1 cellular context compared by ENCODE assay signal in the genomic region with DNA sequence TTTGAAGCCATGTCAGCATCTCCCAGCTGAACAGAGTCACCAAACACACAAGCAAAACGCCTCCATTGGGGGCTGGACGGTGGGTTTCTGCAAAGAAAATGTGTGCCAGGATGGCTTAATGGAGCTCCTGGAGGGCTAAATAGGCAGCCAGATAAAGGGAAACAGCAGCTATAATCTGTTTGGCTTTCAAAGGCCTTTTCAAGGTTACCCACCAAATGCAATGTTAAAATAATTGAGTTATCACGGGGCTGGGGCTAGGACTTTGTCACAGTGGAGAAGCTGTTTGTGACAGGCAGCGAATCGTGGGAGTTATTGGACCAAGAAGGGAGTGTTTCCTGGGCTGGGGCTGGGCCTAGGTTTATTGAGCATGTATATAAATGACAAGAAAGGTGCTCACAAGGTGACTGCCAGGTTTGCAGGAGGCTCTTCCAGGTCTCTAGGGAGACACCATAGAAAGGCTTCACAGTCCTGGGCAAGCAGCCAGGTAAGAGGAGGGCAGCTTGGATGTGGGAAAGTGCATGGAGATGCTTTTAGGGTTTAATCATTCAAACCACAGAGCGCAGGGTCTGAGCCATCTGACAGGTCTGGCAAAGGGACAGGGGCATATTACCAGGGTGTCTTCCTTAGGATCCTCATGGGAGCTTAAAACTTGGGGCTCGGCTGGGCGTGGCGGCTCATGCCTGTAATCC.
TF ChIP-seq lines count a peak whose summit lies in the region.

No MANE protein-coding gene starts in this region.

TF ChIP-seq in GM23338, 12 proteins besides CTCF, POLR2A, EP300 and RAD21 (continued from another document):
- TF ChIP-seq, protein P1, sequence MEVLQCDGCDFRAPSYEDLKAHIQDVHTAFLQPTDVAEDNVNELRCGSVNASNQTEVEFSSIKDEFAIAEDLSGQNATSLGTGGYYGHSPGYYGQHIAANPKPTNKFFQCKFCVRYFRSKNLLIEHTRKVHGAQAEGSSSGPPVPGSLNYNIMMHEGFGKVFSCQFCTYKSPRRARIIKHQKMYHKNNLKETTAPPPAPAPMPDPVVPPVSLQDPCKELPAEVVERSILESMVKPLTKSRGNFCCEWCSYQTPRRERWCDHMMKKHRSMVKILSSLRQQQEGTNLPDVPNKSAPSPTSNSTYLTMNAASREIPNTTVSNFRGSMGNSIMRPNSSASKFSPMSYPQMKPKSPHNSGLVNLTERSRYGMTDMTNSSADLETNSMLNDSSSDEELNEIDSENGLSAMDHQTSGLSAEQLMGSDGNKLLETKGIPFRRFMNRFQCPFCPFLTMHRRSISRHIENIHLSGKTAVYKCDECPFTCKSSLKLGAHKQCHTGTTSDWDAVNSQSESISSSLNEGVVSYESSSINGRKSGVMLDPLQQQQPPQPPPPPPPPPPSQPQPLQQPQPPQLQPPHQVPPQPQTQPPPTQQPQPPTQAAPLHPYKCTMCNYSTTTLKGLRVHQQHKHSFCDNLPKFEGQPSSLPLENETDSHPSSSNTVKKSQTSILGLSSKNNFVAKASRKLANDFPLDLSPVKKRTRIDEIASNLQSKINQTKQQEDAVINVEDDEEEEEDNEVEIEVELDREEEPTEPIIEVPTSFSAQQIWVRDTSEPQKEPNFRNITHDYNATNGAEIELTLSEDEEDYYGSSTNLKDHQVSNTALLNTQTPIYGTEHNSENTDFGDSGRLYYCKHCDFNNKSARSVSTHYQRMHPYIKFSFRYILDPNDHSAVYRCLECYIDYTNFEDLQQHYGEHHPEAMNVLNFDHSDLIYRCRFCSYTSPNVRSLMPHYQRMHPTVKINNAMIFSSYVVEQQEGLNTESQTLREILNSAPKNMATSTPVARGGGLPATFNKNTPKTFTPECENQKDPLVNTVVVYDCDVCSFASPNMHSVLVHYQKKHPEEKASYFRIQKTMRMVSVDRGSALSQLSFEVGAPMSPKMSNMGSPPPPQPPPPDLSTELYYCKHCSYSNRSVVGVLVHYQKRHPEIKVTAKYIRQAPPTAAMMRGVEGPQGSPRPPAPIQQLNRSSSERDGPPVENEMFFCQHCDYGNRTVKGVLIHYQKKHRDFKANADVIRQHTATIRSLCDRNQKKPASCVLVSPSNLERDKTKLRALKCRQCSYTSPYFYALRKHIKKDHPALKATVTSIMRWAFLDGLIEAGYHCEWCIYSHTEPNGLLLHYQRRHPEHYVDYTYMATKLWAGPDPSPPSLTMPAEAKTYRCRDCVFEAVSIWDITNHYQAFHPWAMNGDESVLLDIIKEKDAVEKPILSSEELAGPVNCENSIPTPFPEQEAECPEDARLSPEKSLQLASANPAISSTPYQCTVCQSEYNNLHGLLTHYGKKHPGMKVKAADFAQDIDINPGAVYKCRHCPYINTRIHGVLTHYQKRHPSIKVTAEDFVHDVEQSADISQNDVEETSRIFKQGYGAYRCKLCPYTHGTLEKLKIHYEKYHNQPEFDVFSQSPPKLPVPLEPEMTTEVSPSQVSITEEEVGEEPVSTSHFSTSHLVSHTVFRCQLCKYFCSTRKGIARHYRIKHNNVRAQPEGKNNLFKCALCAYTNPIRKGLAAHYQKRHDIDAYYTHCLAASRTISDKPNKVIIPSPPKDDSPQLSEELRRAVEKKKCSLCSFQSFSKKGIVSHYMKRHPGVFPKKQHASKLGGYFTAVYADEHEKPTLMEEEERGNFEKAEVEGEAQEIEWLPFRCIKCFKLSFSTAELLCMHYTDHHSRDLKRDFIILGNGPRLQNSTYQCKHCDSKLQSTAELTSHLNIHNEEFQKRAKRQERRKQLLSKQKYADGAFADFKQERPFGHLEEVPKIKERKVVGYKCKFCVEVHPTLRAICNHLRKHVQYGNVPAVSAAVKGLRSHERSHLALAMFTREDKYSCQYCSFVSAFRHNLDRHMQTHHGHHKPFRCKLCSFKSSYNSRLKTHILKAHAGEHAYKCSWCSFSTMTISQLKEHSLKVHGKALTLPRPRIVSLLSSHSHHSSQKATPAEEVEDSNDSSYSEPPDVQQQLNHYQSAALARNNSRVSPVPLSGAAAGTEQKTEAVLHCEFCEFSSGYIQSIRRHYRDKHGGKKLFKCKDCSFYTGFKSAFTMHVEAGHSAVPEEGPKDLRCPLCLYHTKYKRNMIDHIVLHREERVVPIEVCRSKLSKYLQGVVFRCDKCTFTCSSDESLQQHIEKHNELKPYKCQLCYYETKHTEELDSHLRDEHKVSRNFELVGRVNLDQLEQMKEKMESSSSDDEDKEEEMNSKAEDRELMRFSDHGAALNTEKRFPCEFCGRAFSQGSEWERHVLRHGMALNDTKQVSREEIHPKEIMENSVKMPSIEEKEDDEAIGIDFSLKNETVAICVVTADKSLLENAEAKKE (CRISPR knock-in tag; IDR thresholded peaks at IDR 0.05) = no peak
- TF ChIP-seq CREB1 (CRISPR knock-in tag; IDR thresholded peaks at IDR 0.05; ENCODE audit: low read depth) (no peak), ZNF331 (CRISPR knock-in tag; IDR thresholded peaks at IDR 0.05; ENCODE audit: low read depth) (no peak)
- TF ChIP-seq, protein P2, sequence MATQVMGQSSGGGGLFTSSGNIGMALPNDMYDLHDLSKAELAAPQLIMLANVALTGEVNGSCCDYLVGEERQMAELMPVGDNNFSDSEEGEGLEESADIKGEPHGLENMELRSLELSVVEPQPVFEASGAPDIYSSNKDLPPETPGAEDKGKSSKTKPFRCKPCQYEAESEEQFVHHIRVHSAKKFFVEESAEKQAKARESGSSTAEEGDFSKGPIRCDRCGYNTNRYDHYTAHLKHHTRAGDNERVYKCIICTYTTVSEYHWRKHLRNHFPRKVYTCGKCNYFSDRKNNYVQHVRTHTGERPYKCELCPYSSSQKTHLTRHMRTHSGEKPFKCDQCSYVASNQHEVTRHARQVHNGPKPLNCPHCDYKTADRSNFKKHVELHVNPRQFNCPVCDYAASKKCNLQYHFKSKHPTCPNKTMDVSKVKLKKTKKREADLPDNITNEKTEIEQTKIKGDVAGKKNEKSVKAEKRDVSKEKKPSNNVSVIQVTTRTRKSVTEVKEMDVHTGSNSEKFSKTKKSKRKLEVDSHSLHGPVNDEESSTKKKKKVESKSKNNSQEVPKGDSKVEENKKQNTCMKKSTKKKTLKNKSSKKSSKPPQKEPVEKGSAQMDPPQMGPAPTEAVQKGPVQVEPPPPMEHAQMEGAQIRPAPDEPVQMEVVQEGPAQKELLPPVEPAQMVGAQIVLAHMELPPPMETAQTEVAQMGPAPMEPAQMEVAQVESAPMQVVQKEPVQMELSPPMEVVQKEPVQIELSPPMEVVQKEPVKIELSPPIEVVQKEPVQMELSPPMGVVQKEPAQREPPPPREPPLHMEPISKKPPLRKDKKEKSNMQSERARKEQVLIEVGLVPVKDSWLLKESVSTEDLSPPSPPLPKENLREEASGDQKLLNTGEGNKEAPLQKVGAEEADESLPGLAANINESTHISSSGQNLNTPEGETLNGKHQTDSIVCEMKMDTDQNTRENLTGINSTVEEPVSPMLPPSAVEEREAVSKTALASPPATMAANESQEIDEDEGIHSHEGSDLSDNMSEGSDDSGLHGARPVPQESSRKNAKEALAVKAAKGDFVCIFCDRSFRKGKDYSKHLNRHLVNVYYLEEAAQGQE (IDR thresholded peaks at IDR 0.05; ENCODE audit: unreplicated experiment) = no peak
